1 cellular context compared by ENCODE assay signal in genomic region chr11:4704054-4704789, GRCh38.
TF ChIP-seq lines count a peak whose summit lies in the region.

Gene MMP26 (plus strand): TSS chr11:4704784.

TF ChIP-seq in H1, 55 proteins besides CTCF, POLR2A, EP300 and RAD21 (continued from another document):
- TF ChIP-seq TAF1 (IDR thresholded peaks at IDR 0.05; ENCODE audit: low read depth, low read length) (0 out of 2 replicates have a peak, but pooled peaks have one; percentile 42), ASH2L (IDR thresholded peaks at IDR 0.05; ENCODE audit: low read length) (peak; percentile 11)
